Comparison of ENCODE assay signal across 27 cellular contexts in the genomic region with DNA sequence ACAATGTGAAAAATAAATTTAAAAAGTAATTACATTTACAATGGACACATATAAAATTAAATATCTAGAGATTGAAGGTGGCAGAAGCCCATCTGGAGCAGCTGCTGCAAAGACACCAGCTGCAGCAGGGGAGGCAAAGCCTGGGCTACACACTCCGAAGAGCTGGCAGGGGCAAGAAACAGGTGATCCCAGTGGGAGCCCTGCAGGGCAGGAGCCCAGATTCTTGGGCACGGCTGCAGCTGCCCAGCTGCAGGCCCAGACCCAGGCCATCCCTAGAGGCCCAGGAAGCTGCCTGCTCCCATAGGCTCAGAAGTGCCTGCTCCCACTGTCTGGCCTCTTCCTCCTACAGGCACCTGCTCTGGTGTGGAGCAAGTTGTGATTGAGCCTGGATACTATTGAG.
"Had no signal": no experiment of that assay in that cellular context is flagged by ENCODE, and none has a peak within 500 bp of the region (broad histone marks: within the 10 kb centered on the region; RNA-seq: fewer than 3 reads in every experiment).

No MANE protein-coding gene starts in this region.

- DNase-seq: naive thymus-derived CD4-positive, alpha-beta T cell; natural killer cell; occipital lobe; ovary; right cardiac atrium; right lobe of liver; spleen; stimulated activated CD4-positive, alpha-beta T cell treated with anti-CD3 and anti-CD28 coated beads, Interleukin-12 subunit alpha, Interleukin-12 subunit beta, amount 100 ng/mL, for 4 hours; stimulated activated CD4-positive, alpha-beta T cell treated with anti-CD3 and anti-CD28 coated beads, Interleukin-1b, Interleukin-23, amount 100 ng/mL, for 48 hours; stimulated activated CD4-positive, alpha-beta T cell treated with anti-CD3 and anti-CD28 coated beads, Interleukin-4, amount 100 ng/mL, for 1 hour; stimulated activated naive CD4-positive, alpha-beta T cell; stimulated activated naive CD8-positive, alpha-beta T cell treated with anti-CD3 and anti-CD28 coated beads, Interleukin-15, amount 100 ng/mL, for 72 hours; stimulated activated naive CD8-positive, alpha-beta T cell treated with anti-CD3 and anti-CD28 coated beads, Interleukin-15, Interleukin-2, amounts not matched to agents 100 U/mL and 50 U/mL, for 24 hours; substantia nigra; thyroid gland; trophoblast cell had no signal

- ATAC-seq: naive thymus-derived CD4-positive, alpha-beta T cell; natural killer cell; psoas muscle; right cardiac atrium; stimulated activated memory B cell treated with anti-CD40 and anti-IgM and Interleukin-4, amounts not matched to agents 10 μg/mL and 1 μg/mL and 100 μg/mL, for 72 hours; stimulated activated naive CD8-positive, alpha-beta T cell treated with anti-CD3 and anti-CD28 coated beads, Interleukin-15, amount 100 ng/mL, for 72 hours had no signal

- H3K4me1 ChIP-seq: neural progenitor cell, parathyroid adenoma, psoas muscle, right lobe of liver, spleen, suprapubic skin, thyroid gland, tibial nerve, upper lobe of left lung, vagina had no signal

- H3K27me3 ChIP-seq: neural progenitor cell, ovary, right lobe of liver, spleen, suprapubic skin, thyroid gland, tibial nerve, upper lobe of left lung, vagina had no signal

- H3K4me3 ChIP-seq: neural progenitor cell, ovary, psoas muscle, right lobe of liver, skin epidermis, smooth muscle cell, spleen, suprapubic skin, thoracic aorta, thyroid gland, tibial nerve, upper lobe of left lung, vagina had no signal

- H3K9me3 ChIP-seq: psoas muscle, right lobe of liver, thyroid gland, vagina had no signal

- H3K36me3 ChIP-seq: neural progenitor cell, ovary, right lobe of liver, spleen, suprapubic skin, thoracic aorta, thyroid gland, tibial nerve, upper lobe of left lung, vagina had no signal

- H3K27ac ChIP-seq: neural progenitor cell, ovary, parathyroid adenoma, psoas muscle, right lobe of liver, skin epidermis, spleen, suprapubic skin, thoracic aorta, thyroid gland, tibial nerve, upper lobe of left lung, vagina had no signal
